In the genomic region with DNA sequence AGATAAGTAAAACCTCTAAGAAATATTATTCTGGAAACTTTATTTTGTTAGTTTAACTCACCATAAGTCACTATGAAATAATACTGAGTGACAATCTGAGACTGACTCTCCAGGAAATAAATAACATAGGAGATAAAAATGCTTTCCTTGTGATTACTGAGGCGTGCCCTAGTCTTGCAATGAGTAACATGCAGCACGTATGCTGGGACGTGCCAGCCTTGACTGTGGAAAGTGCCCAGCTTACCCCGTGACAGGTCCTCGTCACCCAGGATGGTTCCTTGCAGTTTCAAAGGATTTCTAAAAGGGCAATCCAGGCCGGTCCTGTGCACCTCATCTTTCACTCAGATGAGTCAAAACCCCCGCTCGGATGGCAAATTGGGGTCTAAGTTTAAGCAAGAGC, we compare ENCODE assay signal across 16 cellular contexts.
DNase-seq lines count a peak whose midpoint lies in the region; ATAC-seq and TF ChIP-seq lines count a peak whose summit lies in the region.
"Had no signal": no experiment of that assay in that cellular context is flagged by ENCODE, and none has a peak within 500 bp of the region (broad histone marks: within the 10 kb centered on the region; RNA-seq: fewer than 3 reads in every experiment).

No MANE protein-coding gene starts in this region.

- no peak overlapping the region for H3K4me3 Mint-ChIP-seq in activated CD4-positive, alpha-beta T cell treated with anti-CD3 and anti-CD28 coated beads, Interleukin-2, amount 10 ng/mL, durations not matched to agents 24 days and 14 days
- H3K4me3 Mint-ChIP-seq: CD4-positive, CD25-positive, alpha-beta regulatory T cell; CD8-positive, alpha-beta memory T cell had no signal

- DNase-seq in activated CD4-positive, alpha-beta T cell treated with anti-CD3 and anti-CD28 coated beads, Interleukin-2, amount 10 ng/mL, durations not matched to agents 24 days and 14 days: peak; percentile 27
- DNase-seq in activated CD4-positive, alpha-beta T cell treated with anti-CD3 and anti-CD28 coated beads, Interleukin-2, amount 50 U/mL, for 1 hour: no peak
- DNase-seq in kidney epithelial cell (ENCODE audit: low read depth) (peak; percentile 5), renal cortical epithelial cell (ENCODE audit: low read depth) (peak; percentile 69), NCI-H2227 (lab: John Stamatoyannopoulos, UW; ENCODE audit: unreplicated experiment) (no peak), NOMO-1 treated with dmso at 0.1 percent for 144 hours (lab: John Stamatoyannopoulos, UW; ENCODE audit: unreplicated experiment) (no peak)
- DNase-seq: AML-193; C1 segment of cervical spinal cord; CD4-positive, CD25-positive, alpha-beta regulatory T cell; CD8-positive, alpha-beta memory T cell; COR-L47; GDM1; GM23248 had no signal

- no peak overlapping the region for H3K4me3 ChIP-seq in kidney epithelial cell (ENCODE audit: low read depth, low read length)
- H3K4me3 ChIP-seq: A549, GM23248, HAP-1 had no signal

- intact Hi-C loops in activated CD4-positive, alpha-beta T cell treated with anti-CD3 and anti-CD28 coated beads, Interleukin-2, amount 10 ng/mL, durations not matched to agents 24 days and 14 days (cut with micrococcal nuclease): no loop called here

- H3K36me3 ChIP-seq in kidney epithelial cell (ENCODE audit: control insufficient read depth, insufficient read depth, low read length): no peaks in the 10 kb centered on the region
- H3K36me3 ChIP-seq: HAP-1 had no signal

- H3K27me3 ChIP-seq in kidney epithelial cell (ENCODE audit: control insufficient read depth, insufficient read depth, low read length): no peaks in the 10 kb centered on the region

- no peak for ATAC-seq in HG03457 (IDR thresholded peaks at IDR 0.05; ENCODE audit: unreplicated experiment)
- ATAC-seq: A549 had no signal

- H3K4me1 Mint-ChIP-seq in activated CD4-positive, alpha-beta T cell treated with anti-CD3 and anti-CD28 coated beads, Interleukin-2, amount 10 ng/mL, durations not matched to agents 24 days and 14 days: no peaks in the 10 kb centered on the region
- H3K4me1 Mint-ChIP-seq: CD4-positive, CD25-positive, alpha-beta regulatory T cell; CD8-positive, alpha-beta memory T cell had no signal

- no peaks in the 10 kb centered on the region for H3K36me3 Mint-ChIP-seq in activated CD4-positive, alpha-beta T cell treated with anti-CD3 and anti-CD28 coated beads, Interleukin-2, amount 10 ng/mL, durations not matched to agents 24 days and 14 days (ENCODE audit: low read depth)
- H3K36me3 Mint-ChIP-seq: CD4-positive, CD25-positive, alpha-beta regulatory T cell; CD8-positive, alpha-beta memory T cell had no signal

- no peak overlapping the region for H3K27ac Mint-ChIP-seq in activated CD4-positive, alpha-beta T cell treated with anti-CD3 and anti-CD28 coated beads, Interleukin-2, amount 10 ng/mL, durations not matched to agents 24 days and 14 days
- H3K27ac Mint-ChIP-seq: CD4-positive, CD25-positive, alpha-beta regulatory T cell; CD8-positive, alpha-beta memory T cell had no signal

- no peak for TF ChIP-seq CTCF in kidney epithelial cell (IDR thresholded peaks at IDR 0.05; ENCODE audit: insufficient read depth, low read length, poor library complexity, severe bottlenecking)

- peaks cover 5% of the 10 kb centered on the region for H3K9me3 Mint-ChIP-seq in activated CD4-positive, alpha-beta T cell treated with anti-CD3 and anti-CD28 coated beads, Interleukin-2, amount 10 ng/mL, durations not matched to agents 24 days and 14 days

- H3K27me3 Mint-ChIP-seq in activated CD4-positive, alpha-beta T cell treated with anti-CD3 and anti-CD28 coated beads, Interleukin-2, amount 10 ng/mL, durations not matched to agents 24 days and 14 days: no peaks in the 10 kb centered on the region
- H3K27me3 Mint-ChIP-seq: CD4-positive, CD25-positive, alpha-beta regulatory T cell; CD8-positive, alpha-beta memory T cell had no signal

Comparison
In these comparisons a context has a peak if more than half of its experiments do, and no peak if none do; other contexts are left out.
1. DNase-seq: peak in activated CD4-positive, alpha-beta T cell treated with anti-CD3 and anti-CD28 coated beads, Interleukin-2, amount 10 ng/mL, durations not matched to agents 24 days and 14 days (single experiment), kidney epithelial cell (single experiment) and renal cortical epithelial cell (single experiment); none in activated CD4-positive, alpha-beta T cell treated with anti-CD3 and anti-CD28 coated beads, Interleukin-2, amount 50 U/mL, for 1 hour (single experiment), NCI-H2227 (single experiment) and NOMO-1 treated with dmso at 0.1 percent for 144 hours (single experiment).